11 cellular contexts compared by ENCODE assay signal in genomic region chr19:7622933-7623685, GRCh38.
A peak's percentile ranks its signal among the peaks of the same experiment; 100 is the strongest.
DNase-seq lines count a peak whose midpoint lies in the region; ATAC-seq lines count a peak whose summit lies in the region.
"Had no signal": no experiment of that assay in that cellular context is flagged by ENCODE, and none has a peak within 500 bp of the region (broad histone marks: within the 10 kb centered on the region; RNA-seq: fewer than 3 reads in every experiment).

No MANE protein-coding gene starts in this region.

- peaks cover 11 to 17% of the 10 kb centered on the region in 2 donors for H3K4me1 Mint-ChIP-seq in stimulated activated naive B cell treated with anti-CD40 and anti-IgM and Interleukin-4, amounts not matched to agents 10 μg/mL and 1 μg/mL and 100 μg/mL, for 72 hours

- no peak overlapping the region for H3K27ac Mint-ChIP-seq in stimulated activated naive B cell treated with anti-CD40 and anti-IgM and Interleukin-4, amounts not matched to agents 10 μg/mL and 1 μg/mL and 100 μg/mL, for 72 hours
- H3K27ac Mint-ChIP-seq: activated T-helper 1 cell treated with anti-CD3 and anti-CD28 coated beads, Interleukin-12 subunit alpha, Interleukin-12 subunit beta, Interleukin-2, Interleukin-4 antibody, amounts not matched to agents 30 ng/mL and 10 ng/mL and 1 ng/mL, durations not matched to agents 14 hours and 24 hours and 36 hours; nephron progenitor cell had no signal

- H3K36me3 Mint-ChIP-seq in stimulated activated naive B cell treated with anti-CD40 and anti-IgM and Interleukin-4, amounts not matched to agents 10 μg/mL and 1 μg/mL and 100 μg/mL, for 72 hours, result peaks cover 45 to 54% of the 10 kb centered on the region in 2 donors

- peak; percentile 31 for DNase-seq in stimulated activated CD4-positive, alpha-beta T cell treated with anti-CD3 and anti-CD28 coated beads, Interleukin-15, amount 100 ng/mL, for 24 hours
- no peak for DNase-seq in stimulated activated CD4-positive, alpha-beta T cell treated with anti-CD3 and anti-CD28 coated beads, Interleukin-4, amount 100 ng/mL, for 4 hours
- no peak for DNase-seq in stimulated activated naive B cell treated with anti-CD40 and anti-IgM and Interleukin-4, amounts not matched to agents 10 μg/mL and 1 μg/mL and 100 μg/mL, for 72 hours
- DNase-seq: esophagus squamous epithelium, hippocampal formation, left ventricle myocardium superior, nephron progenitor cell, Peyer's patch, stomach had no signal

- peak; percentile 44 to 47 for ATAC-seq in stimulated activated naive B cell treated with anti-CD40 and anti-IgM and Interleukin-4, amounts not matched to agents 10 μg/mL and 1 μg/mL and 100 μg/mL, for 72 hours (replicated peaks)
- no peak for ATAC-seq in HG02840 (IDR thresholded peaks at IDR 0.05; ENCODE audit: low FRiP score, unreplicated experiment)
- ATAC-seq: left ventricle myocardium superior had no signal

- no peaks in the 10 kb centered on the region for H3K27me3 Mint-ChIP-seq in stimulated activated naive B cell treated with anti-CD40 and anti-IgM and Interleukin-4, amounts not matched to agents 10 μg/mL and 1 μg/mL and 100 μg/mL, for 72 hours

- no peak overlapping the region for H3K4me3 Mint-ChIP-seq in stimulated activated naive B cell treated with anti-CD40 and anti-IgM and Interleukin-4, amounts not matched to agents 10 μg/mL and 1 μg/mL and 100 μg/mL, for 72 hours
- H3K4me3 Mint-ChIP-seq: activated T-helper 1 cell treated with anti-CD3 and anti-CD28 coated beads, Interleukin-12 subunit alpha, Interleukin-12 subunit beta, Interleukin-2, Interleukin-4 antibody, amounts not matched to agents 30 ng/mL and 10 ng/mL and 1 ng/mL, durations not matched to agents 14 hours and 24 hours and 36 hours; nephron progenitor cell had no signal

- no peaks in the 10 kb centered on the region for H3K9me3 Mint-ChIP-seq in stimulated activated naive B cell treated with anti-CD40 and anti-IgM and Interleukin-4, amounts not matched to agents 10 μg/mL and 1 μg/mL and 100 μg/mL, for 72 hours
- H3K9me3 Mint-ChIP-seq: activated T-helper 1 cell treated with anti-CD3 and anti-CD28 coated beads, Interleukin-12 subunit alpha, Interleukin-12 subunit beta, Interleukin-2, Interleukin-4 antibody, amounts not matched to agents 30 ng/mL and 10 ng/mL and 1 ng/mL, durations not matched to agents 14 hours and 24 hours and 36 hours; nephron progenitor cell had no signal
